Comparison of ENCODE assay signal across 8 cellular contexts in genomic region chr2:38375711-38376345, GRCh38. TPM values are rescaled to one million over a fixed set of nuclear protein-coding genes. Genes with fewer than 3 reads are reported as not detected.
DNase-seq lines count a peak whose midpoint lies in the region; ATAC-seq, FAIRE-seq and TF ChIP-seq lines count a peak whose summit lies in the region.

No MANE protein-coding gene starts in this region.

- peak overlapping the region; percentile 87 for H2AK9ac ChIP-seq in IMR-90 (replicated peaks; ENCODE audit: low read depth, low read length, poor library complexity)

- TF ChIP-seq EP300 in GM12878 (IDR thresholded peaks at IDR 0.05; ENCODE audit: borderline replicate concordance in 1 of 2, control insufficient read depth in 1 of 2, low read depth in 2 of 2, low read length in 2 of 2), result no peak

- H2BK20ac ChIP-seq in IMR-90 (ENCODE audit: low read depth, low read length), result no peak overlapping the region

- WGBS in IMR-90 (ENCODE audit: extremely low coverage in 2 of 2, insufficient read length in 1 of 2), 2 experiments, result no CpG with 5 or more reads among the region's 18 CpGs
- WGBS in GM12878 (ENCODE audit: insufficient coverage, insufficient replicate concordance, low lambda C conversion rate, missing lambda C conversion rate), result 15% methylated on average over 18 of the region's 18 CpGs

- DNase-seq in GM06990 (ENCODE audit: extremely low read depth, insufficient read length) (no peak), IMR-90 (peak; percentile 45), GM12878 (ENCODE audit: low read depth, low spot score) (no peak), SKM-1 (lab: John Stamatoyannopoulos, UW; ENCODE audit: unreplicated experiment) (no peak), NCI-H2227 (lab: John Stamatoyannopoulos, UW; ENCODE audit: unreplicated experiment) (no peak), AML-193 (lab: John Stamatoyannopoulos, UW) (no peak)

- BruUV-seq in IMR-90 (replicated peaks; lab: Mats Ljungman, UMichigan) (no TSS peak), GM12878 (replicated peaks; lab: Mats Ljungman, UMichigan) (no TSS peak)

- TF ChIP-seq CTCF in GM06990 (IDR thresholded peaks at IDR 0.05; ENCODE audit: insufficient read depth, low read length, poor library complexity, severe bottlenecking) (no peak), IMR-90 (conservative IDR thresholded peaks at IDR 0.05; ENCODE audit: low read depth, low read length) (no peak), GM12878 (IDR thresholded peaks at IDR 0.05 in 2 of 3, conservative IDR thresholded peaks at IDR 0.05 in 1 of 3; ENCODE audit: control insufficient read depth in 2 of 3, extremely low read depth in 1 of 3, insufficient read depth in 1 of 3, low read depth in 3 of 3, low read length in 3 of 3) (0 out of 6 replicates have a peak, but pooled peaks of 1 of the 3 experiments have one; percentile 8)

- intact Hi-C loops in IMR-90 (cut with micrococcal nuclease) (loop anchor here (2.0 to 5.0 kb wide), 4 partner anchors 59 to 151 kb away; no protein-coding TSS in a partner anchor), GM12878 (cut with micrococcal nuclease; ENCODE audit: unreplicated experiment) (loop anchor here (1.0 to 10.0 kb wide), 6 partner anchors 59 to 369 kb away; no protein-coding TSS in a partner anchor)

- peak overlapping the region; percentile 52; the same call in 1 of the 2 replicates for H2BK120ac ChIP-seq in IMR-90 (ENCODE audit: low read depth, low read length)

- H3K4me3 ChIP-seq in GM06990 (replicated peaks; ENCODE audit: low read depth, low read length), result peak overlapping the region; percentile 77
- H3K4me3 ChIP-seq in IMR-90 (ENCODE audit: insufficient read depth, low read depth, low read length), result peak overlapping the region; percentile 95
- H3K4me3 ChIP-seq in GM12878, result peak overlapping the region; percentile 90
- H3K4me3 ChIP-seq in stomach smooth muscle (ENCODE audit: low read length in 2 of 2), result peak overlapping the region; percentile 85 to 99

- SMC1A ChIA-PET in GM12878 (lab: Charles Lee; ENCODE audit: uncharacterized antibody, unreplicated experiment), result interaction anchor here (0.7 to 7.4 kb wide), 23 partner anchors 9 to 1156 kb away, joined by 3 to 58 read pairs (median 4); no protein-coding TSS in a partner anchor

- TF ChIP-seq POLR2A in IMR-90 (IDR thresholded peaks at IDR 0.05; ENCODE audit: low read depth, low read length), result no peak
- TF ChIP-seq POLR2A in GM12878 (IDR thresholded peaks at IDR 0.05; ENCODE audit: low read depth, low read length), result no peak

- peak overlapping the region; percentile 57 for H2BK5ac ChIP-seq in IMR-90 (ENCODE audit: low read depth, low read length, poor library complexity, severe bottlenecking)

- H3K9me1 ChIP-seq in IMR-90 (ENCODE audit: insufficient read depth, low read length), result no peaks in the 10 kb centered on the region

- H3K18ac ChIP-seq in IMR-90 (ENCODE audit: low read depth, low read length), result no peak overlapping the region

- H3K4me2 ChIP-seq in IMR-90 (ENCODE audit: low read depth, low read length), result peak overlapping the region; percentile 89
- peak overlapping the region; percentile 79 for H3K4me2 ChIP-seq in GM12878 (ENCODE audit: control insufficient read depth, insufficient read depth)

- H3K4ac ChIP-seq in IMR-90 (ENCODE audit: low read depth, low read length), result peak overlapping the region; percentile 17

- POLR2A ChIA-PET in IMR-90 (lab: Charles Lee; ENCODE audit: unreplicated experiment) (no interaction called here), GM12878 (lab: Charles Lee) (interaction anchor here (0.5 to 1.6 kb wide), 12 partner anchors 11 to 90 kb away, joined by 3 to 7 read pairs (median 3); no protein-coding TSS in a partner anchor)

- H3K9me3 ChIP-seq in IMR-90 (ENCODE audit: control insufficient read depth, insufficient read depth, low read length) (no peaks in the 10 kb centered on the region), GM12878 (replicated peaks; ENCODE audit: control insufficient read depth, insufficient read depth, low read length) (no peaks in the 10 kb centered on the region), stomach smooth muscle (ENCODE audit: control insufficient read depth in 2 of 2, low read length in 2 of 2) (no peaks in the 10 kb centered on the region)

- H3K36me3 ChIP-seq in GM06990 (ENCODE audit: control insufficient read depth, insufficient read depth, low read length) (no peaks in the 10 kb centered on the region), IMR-90 (ENCODE audit: control insufficient read depth, insufficient read depth, low read length) (no peaks in the 10 kb centered on the region), GM12878 (ENCODE audit: control insufficient read depth in 2 of 2, insufficient read depth in 2 of 2, low read length in 1 of 2) (no peaks in the 10 kb centered on the region), stomach smooth muscle (ENCODE audit: control insufficient read depth in 2 of 2, insufficient read depth in 2 of 2, low read length in 2 of 2) (no peaks in the 10 kb centered on the region)

- CTCF ChIA-PET in IMR-90 (lab: Yijun Ruan, JAX) (interaction anchor here (0.6 to 3.3 kb wide), 13 partner anchors 9 to 161 kb away, joined by 3 to 17 read pairs (median 4); no protein-coding TSS in a partner anchor), GM12878 (lab: Yijun Ruan, JAX) (interaction anchor here (0.6 to 6.2 kb wide), 27 partner anchors 9 to 483 kb away, joined by 3 to 66 read pairs (median 4); no protein-coding TSS in a partner anchor)

- peak overlapping the region; percentile 92 for H3K14ac ChIP-seq in IMR-90 (replicated peaks; ENCODE audit: low read depth, low read length)

- H3K79me2 ChIP-seq in GM12878 (ENCODE audit: control insufficient read depth, insufficient read depth, low read length), result peaks cover 62% of the 10 kb centered on the region

- H3K9ac ChIP-seq in IMR-90 (ENCODE audit: low read depth, low read length), result peak overlapping the region; percentile 84
- H3K9ac ChIP-seq in GM12878 (ENCODE audit: control insufficient read depth, insufficient read depth, low read length), result peak overlapping the region; percentile 88
- peak overlapping the region; percentile 94 to 98 for H3K9ac ChIP-seq in stomach smooth muscle (ENCODE audit: low read length in 2 of 2)

- H2AFZ ChIP-seq in IMR-90 (replicated peaks; ENCODE audit: low read length, poor library complexity) (peak overlapping the region; percentile 99), GM12878 (ENCODE audit: control insufficient read depth, low read depth, low read length) (peak overlapping the region; percentile 62)

- ATAC-seq in IMR-90 (ENCODE audit: low read depth) (peak; percentile 21), GM12878 (peak; percentile 53; the same call in 2 of the 3 replicates)

- H3K27ac ChIP-seq in IMR-90 (ENCODE audit: insufficient read depth, low read length), result peak overlapping the region; percentile 56
- H3K27ac ChIP-seq in GM12878 (ENCODE audit: control insufficient read depth, insufficient read depth), result peak overlapping the region; percentile 92
- peak overlapping the region; percentile 93 for H3K27ac ChIP-seq in layer of hippocampus (ENCODE audit: low read depth, low read length)
- H3K27ac ChIP-seq in stomach smooth muscle (ENCODE audit: low read length), result peak overlapping the region; percentile 98

- peak overlapping the region; percentile 41; the same call in 1 of the 2 replicates for H4K5ac ChIP-seq in IMR-90 (ENCODE audit: low read depth, low read length)

- no peak overlapping the region; the same call in 2 of the 3 replicates for H2BK15ac ChIP-seq in IMR-90 (ENCODE audit: low read depth, low read length)

- H4K8ac ChIP-seq in IMR-90 (ENCODE audit: low read depth in 2 of 2, low read length in 2 of 2), result peak overlapping the region; percentile 22 to 64; a peak in 2 of 4 replicates

- peaks cover 3 to 32% of the 10 kb centered on the region in 2 experiments for H3K79me1 ChIP-seq in IMR-90 (ENCODE audit: low read depth in 1 of 2, low read length in 2 of 2)

- peaks cover 2% of the 10 kb centered on the region for H3K4me1 ChIP-seq in IMR-90 (ENCODE audit: control insufficient read depth, insufficient read depth, low read length)
- no peaks in the 10 kb centered on the region for H3K4me1 ChIP-seq in GM12878 (ENCODE audit: control insufficient read depth, insufficient read depth, low read length)
- peaks cover 20% of the 10 kb centered on the region for H3K4me1 ChIP-seq in stomach smooth muscle (ENCODE audit: control insufficient read depth, insufficient read depth, low read length)

- H3K27me3 ChIP-seq in GM06990 (replicated peaks; ENCODE audit: control insufficient read depth, insufficient read depth, low read length) (no peaks in the 10 kb centered on the region), IMR-90 (ENCODE audit: control insufficient read depth, insufficient read depth, low read length) (peaks cover 4% of the 10 kb centered on the region), GM12878 (replicated peaks in 1 of 2; ENCODE audit: control insufficient read depth in 2 of 2, insufficient read depth in 2 of 2, low read length in 1 of 2) (no peaks in the 10 kb centered on the region), layer of hippocampus (ENCODE audit: control insufficient read depth, insufficient read depth, low read length) (no peaks in the 10 kb centered on the region), stomach smooth muscle (ENCODE audit: control insufficient read depth in 1 of 2, insufficient read depth in 2 of 2, low read length in 2 of 2) (no peaks in the 10 kb centered on the region)

- peak overlapping the region; percentile 93 for H3K23ac ChIP-seq in IMR-90 (ENCODE audit: low read depth, low read length)

- peak overlapping the region; percentile 28; the same call in 1 of the 2 replicates for H4K91ac ChIP-seq in IMR-90 (ENCODE audit: insufficient read depth, low read depth, low read length)

- 0 out of 2 replicates have a peak overlapping the region, but pooled peaks have one; percentile 12 for H2AK5ac ChIP-seq in IMR-90 (ENCODE audit: low read depth, low read length)

- RAD21 ChIA-PET in GM12878 (lab: Charles Lee; ENCODE audit: unreplicated experiment), result interaction anchor here (0.6 to 5.5 kb wide), 26 partner anchors 9 to 138 kb away, joined by 3 to 50 read pairs (median 4); no protein-coding TSS in a partner anchor

- dilution Hi-C loops in IMR-90 (cut with HindIII; ENCODE audit: low sequenced_read_pairs, unreplicated experiment), result no loop called here

- TF ChIP-seq RAD21 in IMR-90 (IDR thresholded peaks at IDR 0.05; ENCODE audit: low read length) (no peak), GM12878 (IDR thresholded peaks at IDR 0.05; ENCODE audit: insufficient read depth, low read depth, low read length) (0 out of 2 replicates have a peak, but pooled peaks have one; percentile 23)

- in situ Hi-C loops in IMR-90 (cut with MboI; ENCODE audit: low sequenced_read_pairs), result no loop called here
- in situ Hi-C loops in GM12878 (cut with MboI), result no loop called here

- H3K56ac ChIP-seq in IMR-90 (ENCODE audit: extremely low read depth, insufficient read depth, low read length), result no peak overlapping the region; the same call in 1 of the 2 replicates

- H4K20me1 ChIP-seq in IMR-90 (ENCODE audit: insufficient read depth, low read length) (peaks cover 31% of the 10 kb centered on the region), GM12878 (ENCODE audit: control insufficient read depth, insufficient read depth) (no peaks in the 10 kb centered on the region; the same call in 1 of the 2 replicates)

- FAIRE-seq in GM12878 (lab: Jason Lieb, UNC), result no peak

RNA-seq across cellular contexts. Expression of gene ATL2, which starts 1.2 kb away (rescaled TPM):
- total RNA-seq in IMR-90 (2012; rRNA removed), result 62.6 and 83.6 TPM in 2 replicates
- 16.0 and 22.1 TPM in 2 replicates for polyA plus RNA-seq in IMR-90 (2012; rRNA removed)
- polyA plus RNA-seq in IMR-90 (2012; cell fraction: cytosol; rRNA removed), result 5.3 and 8.6 TPM in 2 replicates
- 11.8 and 28.8 TPM in 2 replicates for polyA plus RNA-seq in IMR-90 (2012; cell fraction: nucleus; rRNA removed; ENCODE audit: low replicate concordance)
- total RNA-seq in GM12878 (2013; cell fraction: nucleolus; rRNA removed), result 377 and 379 TPM in 2 replicates
- total RNA-seq in GM12878 (2014; rRNA removed), result 49.6 and 60.7 TPM in 2 replicates
- total RNA-seq in GM12878 (2014; rRNA removed; fragmentation: Illumina TruSeq; extraction: Trizol), result 44.7 and 51.5 TPM in 2 replicates
- 44.4 and 48.2 TPM in 2 replicates for total RNA-seq in GM12878 (2021)
- 15.7 TPM for polyA plus RNA-seq in GM12878 (2011; ENCODE audit: low read depth)
- polyA plus RNA-seq in GM12878 (2011; rRNA removed), result 49.6 and 68.7 TPM in 2 replicates
- 35.8 and 40.6 TPM in 2 replicates for polyA plus RNA-seq in GM12878 (2011; cell fraction: cytosol; rRNA removed)
- 71.5 and 131 TPM in 2 replicates for polyA plus RNA-seq in GM12878 (2011; cell fraction: nucleus; rRNA removed)
- 19.0 and 27.1 TPM in 2 replicates for polyA plus RNA-seq in GM12878 (2012)
- polyA plus RNA-seq in GM12878 (2014; fragmentation: Illumina TruSeq; extraction: Trizol), result 43.3 and 53.6 TPM in 2 replicates
- 10 to 100 TPM in 1 of 2 experiments, 1 to 10 TPM in 1; 8.6 to 12.6 TPM for polyA plus RNA-seq in GM12878 (2014; fragmentation: Nextera tagmentation; extraction: Ambion mirVana)
- polyA plus RNA-seq in GM12878 (2014; rRNA removed), result 40.2 and 40.7 TPM in 2 replicates
- 10 to 100 TPM; 33.2 to 34.5 TPM for polyA plus RNA-seq in GM12878 (2016; fragmentation: Nextera tagmentation; extraction: Ambion mirVana)
- 33.8 and 61.5 TPM in 2 replicates for polyA minus RNA-seq in GM12878 (2011; rRNA and poly(A)+ RNA removed)
- 16.3 and 19.1 TPM in 2 replicates for polyA minus RNA-seq in GM12878 (2011; cell fraction: cytosol; rRNA and poly(A)+ RNA removed)
- polyA minus RNA-seq in GM12878 (2011; cell fraction: nucleus; rRNA and poly(A)+ RNA removed), result 62.7 and 96.7 TPM in 2 replicates
